In genomic region chr2:196171248-196171871, GRCh38 we compare ENCODE assay signal across 8 cellular contexts. TPM values are rescaled to one million over a fixed set of nuclear protein-coding genes. Genes with fewer than 3 reads are reported as not detected.
DNase-seq lines count a peak whose midpoint lies in the region; TF ChIP-seq lines count a peak whose summit lies in the region.

Gene STK17B (minus strand): TSS chr2:196171578. CDS start chr2:196163383, 8,195 bp downstream.

- 0 to 1% methylated on average over 37 to 42 of the region's 72 CpGs for WGBS in GM23248 (ENCODE audit: low coverage in 1 of 2, low lambda C conversion rate in 2 of 2, missing lambda C conversion rate in 2 of 2), 2 experiments

- H4K20me1 ChIP-seq in GM23248 (ENCODE audit: insufficient read depth): no peaks in the 10 kb centered on the region

- H3K4me3 Mint-ChIP-seq in nephron progenitor cell: peak within 1 kb of the TSS; percentile 93
- H3K4me3 Mint-ChIP-seq in stimulated activated naive CD8-positive, alpha-beta T cell treated with anti-CD3 and anti-CD28 coated beads, Interleukin-15, Interleukin-2, amounts not matched to agents 100 ng/mL and 50 ng/mL, for 24 hours: peak within 1 kb of the TSS; percentile 94

- in situ Hi-C loops in GM23248 (cut with MboI): no loop called here

- no peaks in the 10 kb centered on the region for H3K36me3 ChIP-seq in GM23248 (ENCODE audit: low read depth)

- peaks cover 43% of the 10 kb centered on the region for H3K79me2 ChIP-seq in GM23248 (ENCODE audit: insufficient read depth)

- H3K4me3 ChIP-seq in GM23248: peak within 1 kb of the TSS; percentile 97

- peaks cover 25% of the 10 kb centered on the region for H3K27me3 Mint-ChIP-seq in nephron progenitor cell (ENCODE audit: low read depth, poor library complexity)
- no peaks in the 10 kb centered on the region for H3K27me3 Mint-ChIP-seq in stimulated activated naive CD8-positive, alpha-beta T cell treated with anti-CD3 and anti-CD28 coated beads, Interleukin-15, Interleukin-2, amounts not matched to agents 100 ng/mL and 50 ng/mL, for 24 hours

- H3K9ac ChIP-seq in GM23248: peak within 1 kb of the TSS; percentile 89

- no peaks in the 10 kb centered on the region for H3K36me3 Mint-ChIP-seq in nephron progenitor cell (ENCODE audit: low read depth)
- peaks cover 43% of the 10 kb centered on the region for H3K36me3 Mint-ChIP-seq in stimulated activated naive CD8-positive, alpha-beta T cell treated with anti-CD3 and anti-CD28 coated beads, Interleukin-15, Interleukin-2, amounts not matched to agents 100 ng/mL and 50 ng/mL, for 24 hours (ENCODE audit: low read depth)

- no peaks in the 10 kb centered on the region for H3K27me3 ChIP-seq in GM23248 (replicated peaks; ENCODE audit: insufficient read depth)

- peaks cover 32% of the 10 kb centered on the region for H3K4me1 ChIP-seq in GM23248 (ENCODE audit: insufficient read depth)

- no peak for TF ChIP-seq CTCF in nephron progenitor cell (IDR thresholded peaks at IDR 0.05)

- DNase-seq in Daoy (ENCODE audit: low read depth) (peak; percentile 97), GM23248 (peak; percentile 97), LHCN-M2 (ENCODE audit: low read depth) (peak; percentile 95), SHP77 (lab: John Stamatoyannopoulos, UW) (peak; percentile 89 to 92), fibroblast of the conjunctiva (ENCODE audit: low read depth) (peak; percentile 87), nephron progenitor cell (peak; percentile 97)
- DNase-seq in activated effector memory CD4-positive, alpha-beta T cell treated with Interleukin-2 at 50 U/mL for 16 hours: peak; percentile 96

- no peaks in the 10 kb centered on the region for H3K9me3 Mint-ChIP-seq in nephron progenitor cell
- H3K9me3 Mint-ChIP-seq in stimulated activated naive CD8-positive, alpha-beta T cell treated with anti-CD3 and anti-CD28 coated beads, Interleukin-15, Interleukin-2, amounts not matched to agents 100 ng/mL and 50 ng/mL, for 24 hours: no peaks in the 10 kb centered on the region

- peaks cover 28% of the 10 kb centered on the region for H3K4me1 Mint-ChIP-seq in nephron progenitor cell
- peaks cover 50% of the 10 kb centered on the region for H3K4me1 Mint-ChIP-seq in stimulated activated naive CD8-positive, alpha-beta T cell treated with anti-CD3 and anti-CD28 coated beads, Interleukin-15, Interleukin-2, amounts not matched to agents 100 ng/mL and 50 ng/mL, for 24 hours (ENCODE audit: low read depth)

- H3K4me2 ChIP-seq in GM23248 (ENCODE audit: unreplicated experiment): peak within 1 kb of the TSS; percentile 94

- peak within 1 kb of the TSS; percentile 76 for H3K27ac ChIP-seq in GM23248

- no peaks in the 10 kb centered on the region for H3K9me3 ChIP-seq in GM23248 (ENCODE audit: low read depth)

- H3K27ac Mint-ChIP-seq in nephron progenitor cell: peak within 1 kb of the TSS; percentile 66
- peak within 1 kb of the TSS; percentile 92 for H3K27ac Mint-ChIP-seq in stimulated activated naive CD8-positive, alpha-beta T cell treated with anti-CD3 and anti-CD28 coated beads, Interleukin-15, Interleukin-2, amounts not matched to agents 100 ng/mL and 50 ng/mL, for 24 hours

- H3F3A ChIP-seq in GM23248 (ENCODE audit: insufficient read depth): peaks cover 26% of the 10 kb centered on the region

- H3K9me2 ChIP-seq in GM23248 (ENCODE audit: insufficient read depth): no peaks in the 10 kb centered on the region

- peak within 1 kb of the TSS; percentile 86 for H2AFZ ChIP-seq in GM23248

RNA-seq across cellular contexts. Expression of gene STK17B, which starts in this region (rescaled TPM):
- total RNA-seq in Daoy (2014; rRNA removed; shearing (Covaris generic)): 43.4 and 47.7 TPM in 2 replicates
- total RNA-seq in GM23248 (2014; rRNA removed; shearing (Covaris generic)): 23.6 and 31.0 TPM in 2 replicates
- 13.1 and 13.7 TPM in 2 replicates for polyA plus RNA-seq in GM23248 (2016; fragmentation: Nextera tagmentation; extraction: Ambion mirVana)
- total RNA-seq in LHCN-M2 (2014; rRNA removed): 119 and 126 TPM in 2 replicates
- 21.2 TPM for polyA plus RNA-seq in LHCN-M2 (2012)

Comparison
In these comparisons a context has a peak if more than half of its experiments do, and no peak if none do; other contexts are left out.
1. Peak in every context shown above with its lines: DNase-seq, H3K4me3 ChIP-seq and H3K27ac ChIP-seq.